Comparison of ENCODE assay signal across 1 cellular context in the genomic region with DNA sequence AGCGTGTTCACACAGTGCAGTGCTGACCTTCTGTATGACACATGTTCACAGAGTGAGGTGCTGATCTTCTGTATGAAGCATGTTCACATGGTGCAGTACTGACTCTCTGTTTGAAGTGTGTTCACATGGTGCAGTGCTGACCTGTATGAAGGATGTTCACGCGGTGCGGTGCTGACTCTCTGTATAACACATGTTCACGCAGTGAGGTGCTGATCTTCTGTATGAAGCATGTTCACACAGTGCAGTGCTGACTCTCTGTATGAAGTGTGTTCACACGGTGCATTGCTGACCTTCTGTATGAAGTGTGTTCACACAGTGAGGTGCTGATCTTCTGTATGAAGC.
TF ChIP-seq lines count a peak whose summit lies in the region.

No MANE protein-coding gene starts in this region.

TF ChIP-seq in H1, 55 proteins besides CTCF, POLR2A, EP300 and RAD21:
- TF ChIP-seq POU5F1 (IDR thresholded peaks at IDR 0.05; ENCODE audit: low read depth, low read length) (no peak), GABPA (IDR thresholded peaks at IDR 0.05; ENCODE audit: borderline replicate concordance, insufficient read depth, low read length) (no peak), GTF2F1 (IDR thresholded peaks at IDR 0.05; ENCODE audit: borderline replicate concordance, low read depth, low read length) (no peak), TBP (IDR thresholded peaks at IDR 0.05; ENCODE audit: low read depth, low read length) (no peak), JUND (IDR thresholded peaks at IDR 0.05; ENCODE audit: low read length) (no peak), SAP30 (IDR thresholded peaks at IDR 0.05; ENCODE audit: insufficient read depth, insufficient replicate concordance, low read length) (no peak), NRF1 (IDR thresholded peaks at IDR 0.05; ENCODE audit: low read depth, low read length) (no peak)
